19 cellular contexts compared by ENCODE assay signal in genomic region chr11:16985297-16985696, GRCh38. TPM values are rescaled to one million over a fixed set of nuclear protein-coding genes. Genes with fewer than 3 reads are reported as not detected.
A peak's percentile ranks its signal among the peaks of the same experiment; 100 is the strongest.
DNase-seq lines count a peak whose midpoint lies in the region; ATAC-seq and TF ChIP-seq lines count a peak whose summit lies in the region.
"Had no signal": no experiment of that assay in that cellular context is flagged by ENCODE, and none has a peak within 500 bp of the region (broad histone marks: within the 10 kb centered on the region; RNA-seq: fewer than 3 reads in every experiment).

No MANE protein-coding gene starts in this region.

- H3K4me3 Mint-ChIP-seq in activated CD4-positive, alpha-beta T cell treated with anti-CD3 and anti-CD28 coated beads, Interleukin-2, amount 10 ng/mL, durations not matched to agents 7 days and 5 days: no peak overlapping the region
- H3K4me3 Mint-ChIP-seq in memory B cell: no peak overlapping the region
- H3K4me3 Mint-ChIP-seq: activated CD4-positive, alpha-beta memory T cell treated with anti-CD3 and anti-CD28 coated beads, Interleukin-2, amount 10 ng/mL, durations not matched to agents 7 days and 5 days; endodermal cell; H9; nephron progenitor cell had no signal

- H3K4me1 Mint-ChIP-seq in activated CD4-positive, alpha-beta T cell treated with anti-CD3 and anti-CD28 coated beads, Interleukin-2, amount 10 ng/mL, durations not matched to agents 7 days and 5 days: peaks cover 26% of the 10 kb centered on the region
- peaks cover 23% of the 10 kb centered on the region for H3K4me1 Mint-ChIP-seq in memory B cell

- H3K36me3 ChIP-seq in transverse colon: no peaks in the 10 kb centered on the region
- no peaks in the 10 kb centered on the region for H3K36me3 ChIP-seq in A673 (ENCODE audit: insufficient read depth, low read length, poor library complexity, severe bottlenecking)
- H3K36me3 ChIP-seq: adrenal gland, uterus had no signal

- no peaks in the 10 kb centered on the region for H3K9me3 ChIP-seq in transverse colon
- H3K9me3 ChIP-seq in A673 (ENCODE audit: low read depth, low read length, poor library complexity, severe bottlenecking): no peaks in the 10 kb centered on the region
- H3K9me3 ChIP-seq: adrenal gland, Caco-2, uterus had no signal

- H3K4me1 ChIP-seq in transverse colon: peaks cover 13 to 57% (median 36%) of the 10 kb centered on the region in 4 donors
- no peaks in the 10 kb centered on the region for H3K4me1 ChIP-seq in A673 (ENCODE audit: insufficient read depth, low read length, poor library complexity, severe bottlenecking)
- H3K4me1 ChIP-seq: uterus had no signal

- no peaks in the 10 kb centered on the region for H3K27me3 Mint-ChIP-seq in activated CD4-positive, alpha-beta T cell treated with anti-CD3 and anti-CD28 coated beads, Interleukin-2, amount 10 ng/mL, durations not matched to agents 7 days and 5 days
- H3K27me3 Mint-ChIP-seq in memory B cell: no peaks in the 10 kb centered on the region
- H3K27me3 Mint-ChIP-seq: activated CD4-positive, alpha-beta memory T cell treated with anti-CD3 and anti-CD28 coated beads, Interleukin-2, amount 10 ng/mL, durations not matched to agents 7 days and 5 days had no signal

- intact Hi-C loops in transverse colon (cut with DNase I; ENCODE audit: low total_unique reads): no loop called here
- intact Hi-C loops in A673 (cut with micrococcal nuclease; ENCODE audit: unreplicated experiment): no loop called here

- POLR2A ChIA-PET in activated CD4-positive, alpha-beta T cell treated with anti-CD3 and anti-CD28 coated beads, Interleukin-2, amount 10 ng/mL, durations not matched to agents 7 days and 5 days (lab: Charles Lee): no interaction called here
- POLR2A ChIA-PET in A673 (lab: Charles Lee; ENCODE audit: low non-redundant PET): no interaction called here

- in situ Hi-C loops in transverse colon (cut with MboI; ENCODE audit: low pct_ligation_motif_present in 1 of 4, low pct_unique_long_range_greater_than_20kb in 1 of 4, low sequenced_read_pairs in 3 of 4): no loop called here

- ATAC-seq in memory B cell (ENCODE audit: low read depth): no peak
- ATAC-seq: stimulated activated naive CD8-positive, alpha-beta T cell treated with anti-CD3 and anti-CD28 coated beads, Interleukin-15, Interleukin-2, amounts not matched to agents 100 U/mL and 50 U/mL, for 24 hours had no signal

- peak overlapping the region; percentile 86 for H3K27ac ChIP-seq in VCaP
- peak overlapping the region; percentile 83 to 90 (median 86) for H3K27ac ChIP-seq in transverse colon
- H3K27ac ChIP-seq in A673 (ENCODE audit: low read depth, low read length, poor library complexity, severe bottlenecking): no peak overlapping the region
- H3K27ac ChIP-seq: adrenal gland, uterus had no signal

- H3K9me3 Mint-ChIP-seq in activated CD4-positive, alpha-beta T cell treated with anti-CD3 and anti-CD28 coated beads, Interleukin-2, amount 10 ng/mL, durations not matched to agents 7 days and 5 days: no peaks in the 10 kb centered on the region
- H3K9me3 Mint-ChIP-seq in memory B cell: no peaks in the 10 kb centered on the region
- H3K9me3 Mint-ChIP-seq: activated CD4-positive, alpha-beta memory T cell treated with anti-CD3 and anti-CD28 coated beads, Interleukin-2, amount 10 ng/mL, durations not matched to agents 7 days and 5 days; endodermal cell; H9; nephron progenitor cell had no signal

- H3K27me3 ChIP-seq in transverse colon (no peaks in the 10 kb centered on the region), A673 (replicated peaks; ENCODE audit: insufficient read depth, low read depth, low read length, poor library complexity) (no peaks in the 10 kb centered on the region)
- H3K27me3 ChIP-seq: adrenal gland, uterus had no signal

- peaks cover 2% of the 10 kb centered on the region for H3K36me3 Mint-ChIP-seq in activated CD4-positive, alpha-beta T cell treated with anti-CD3 and anti-CD28 coated beads, Interleukin-2, amount 10 ng/mL, durations not matched to agents 7 days and 5 days (ENCODE audit: low read depth)
- peaks cover 2% of the 10 kb centered on the region for H3K36me3 Mint-ChIP-seq in memory B cell

- 77 to 78% methylated on average over 4 of the region's 4 CpGs for WGBS in transverse colon (ENCODE audit: low coverage in 1 of 2), 2 donors

- TF ChIP-seq CTCF in VCaP (conservative IDR thresholded peaks at IDR 0.05) (no peak), transverse colon (IDR thresholded peaks at IDR 0.05) (no peak), A673 (conservative IDR thresholded peaks at IDR 0.05; ENCODE audit: low read depth, low read length) (no peak)

- BruUV-seq in A673 (replicated peaks; lab: Mats Ljungman, UMichigan): no TSS peak

- H3K27ac Mint-ChIP-seq in activated CD4-positive, alpha-beta T cell treated with anti-CD3 and anti-CD28 coated beads, Interleukin-2, amount 10 ng/mL, durations not matched to agents 7 days and 5 days: peak overlapping the region; percentile 52
- peak overlapping the region; percentile 25 for H3K27ac Mint-ChIP-seq in memory B cell
- H3K27ac Mint-ChIP-seq: activated CD4-positive, alpha-beta memory T cell treated with anti-CD3 and anti-CD28 coated beads, Interleukin-2, amount 10 ng/mL, durations not matched to agents 7 days and 5 days; endodermal cell; nephron progenitor cell had no signal

- no peak for DNase-seq in activated CD4-positive, alpha-beta T cell treated with anti-CD3 and anti-CD28 coated beads, Interleukin-2, amount 10 ng/mL, durations not matched to agents 7 days and 5 days
- DNase-seq in activated CD4-positive, alpha-beta T cell treated with anti-CD3 and anti-CD28 coated beads, Interleukin-2, amount 50 U/mL, for 1 hour: no peak
- DNase-seq in memory B cell (ENCODE audit: low spot score in 2 of 2): no peak
- DNase-seq in transverse colon: no peak
- DNase-seq in NCI-H2171 treated with DMSO at 0.1 percent for 48 hours (lab: John Stamatoyannopoulos, UW): no peak
- no peak for DNase-seq in HuH-7.5 (ENCODE audit: low spot score)
- DNase-seq in A673 (ENCODE audit: low spot score): no peak
- DNase-seq: activated CD4-positive, alpha-beta memory T cell treated with anti-CD3 and anti-CD28 coated beads, Interleukin-2, amount 10 ng/mL, durations not matched to agents 7 days and 5 days; adrenal gland; Caco-2; endodermal cell; H9; hippocampal formation; NCI-H1694; NCI-H774; nephron progenitor cell; stimulated activated naive CD8-positive, alpha-beta T cell treated with anti-CD3 and anti-CD28 coated beads, Interleukin-15, Interleukin-2, amounts not matched to agents 100 U/mL and 50 U/mL, for 24 hours; uterus had no signal

- CTCF ChIA-PET in activated CD4-positive, alpha-beta T cell treated with anti-CD3 and anti-CD28 coated beads, Interleukin-2, amount 10 ng/mL, durations not matched to agents 7 days and 5 days (lab: Charles Lee): interaction anchor here (1.7 kb wide), 1 partner anchor 10 kb away, joined by 4 read pairs; no protein-coding TSS in a partner anchor
- CTCF ChIA-PET in A673 (lab: Charles Lee): no interaction called here

- H3K4me3 ChIP-seq in transverse colon (no peak overlapping the region), A673 (ENCODE audit: low read depth, low read length, poor library complexity, severe bottlenecking) (no peak overlapping the region)
- H3K4me3 ChIP-seq: adrenal gland, uterus had no signal

- no peak for TF ChIP-seq POLR2A in transverse colon (IDR thresholded peaks at IDR 0.05)

- no peak for TF ChIP-seq EP300 in transverse colon (IDR thresholded peaks at IDR 0.05; ENCODE audit: low read depth)

RNA-seq across cellular contexts. Expression of gene PLEKHA7, which starts 28.9 kb away (rescaled TPM):
- total RNA-seq in activated CD4-positive, alpha-beta T cell treated with anti-CD3 and anti-CD28 coated beads, Interleukin-2, amount 10 ng/mL, durations not matched to agents 7 days and 5 days: 1 to 10 TPM; 3.4 to 3.5 TPM
- 100 to 1,000 TPM; 109 to 243 (median 114) TPM for total RNA-seq in transverse colon
- total RNA-seq in A673 (2021): 1.7 and 5.4 TPM in 2 replicates

Comparison
In these comparisons a context has a peak if more than half of its experiments do, and no peak if none do; other contexts are left out.
1. RNA of gene PLEKHA7, which starts 28.9 kb away (total RNA-seq): 109 to 243 TPM in transverse colon; 3.4 to 3.5 TPM in activated CD4-positive, alpha-beta T cell treated with anti-CD3 and anti-CD28 coated beads, Interleukin-2, amount 10 ng/mL, durations not matched to agents 7 days and 5 days and 1.7 to 5.4 TPM in A673; every median in the first group is over 10 times any median in the second.